ENCODE assay signal across 15 cellular contexts in the genomic region with DNA sequence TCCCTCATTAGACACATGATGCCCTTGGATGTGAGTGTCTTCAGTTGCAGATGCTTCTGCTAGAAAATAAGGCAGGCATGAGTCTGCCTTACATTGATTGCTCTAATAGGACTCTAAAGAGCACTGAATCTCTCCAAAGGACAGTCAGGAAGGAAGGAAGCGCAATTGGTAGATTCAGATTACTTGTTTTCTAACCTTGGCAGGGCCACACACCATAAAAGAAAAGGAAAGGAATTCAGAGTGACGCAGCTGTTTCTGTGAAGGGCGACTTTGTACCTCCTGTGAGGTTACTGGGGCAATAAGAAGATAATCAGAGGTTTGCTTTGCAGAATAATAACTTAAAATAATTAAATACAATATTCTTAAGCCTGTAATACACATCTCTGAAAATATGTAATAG.
"Had no signal": no experiment of that assay in that cellular context is flagged by ENCODE, and none has a peak within 500 bp of the region (broad histone marks: within the 10 kb centered on the region; RNA-seq: fewer than 3 reads in every experiment).

No MANE protein-coding gene starts in this region.

- H3K4me3 Mint-ChIP-seq: activated CD8-positive, alpha-beta T cell treated with anti-CD3 and anti-CD28 coated beads, Interleukin-2, amount 10 ng/mL, durations not matched to agents 7 days and 5 days; activated naive CD4-positive, alpha-beta T cell treated with anti-CD3 and anti-CD28 coated beads, Interleukin-2, amount 10 ng/mL, durations not matched to agents 7 days and 5 days; brain; natural killer cell; T-helper 2 cell treated with Interferon-gamma antibody and Interleukin-4, amounts not matched to agents 5 μg/mL and 100 μg/mL, for 36 hours had no signal

- H3K27me3 ChIP-seq: stomach had no signal

- H3K27ac ChIP-seq: epithelial cell of prostate, stomach, thoracic aorta had no signal

- H3K9me3 ChIP-seq: stomach, thoracic aorta had no signal

- H3K4me1 Mint-ChIP-seq: natural killer cell had no signal

- H3K36me3 ChIP-seq: thoracic aorta had no signal

- DNase-seq: activated CD4-positive, alpha-beta T cell treated with anti-CD3 and anti-CD28 coated beads for 48 hours; activated CD8-positive, alpha-beta memory T cell treated with anti-CD3 and anti-CD28 coated beads, Interleukin-2, amount 50 U/mL, for 48 hours; activated CD8-positive, alpha-beta T cell treated with anti-CD3 and anti-CD28 coated beads, Interleukin-2, amount 10 ng/mL, durations not matched to agents 7 days and 5 days; activated naive CD4-positive, alpha-beta T cell treated with anti-CD3 and anti-CD28 coated beads, Interleukin-2, amount 10 ng/mL, durations not matched to agents 7 days and 5 days; amygdala; effector memory CD4-positive, alpha-beta T cell; hypothalamus; natural killer cell; stimulated activated CD4-positive, alpha-beta T cell treated with anti-CD3 and anti-CD28 coated beads, Interleukin-15, amount 100 ng/mL, for 24 hours; stimulated activated CD4-positive, alpha-beta T cell treated with anti-CD3 and anti-CD28 coated beads, Interleukin-4, amount 100 ng/mL, for 4 hours; stomach had no signal

- H3K36me3 Mint-ChIP-seq: activated naive CD4-positive, alpha-beta T cell treated with anti-CD3 and anti-CD28 coated beads, Interleukin-2, amount 10 ng/mL, durations not matched to agents 7 days and 5 days; natural killer cell had no signal

- H3K27me3 Mint-ChIP-seq: brain had no signal

- H3K9me3 Mint-ChIP-seq: activated naive CD4-positive, alpha-beta T cell treated with anti-CD3 and anti-CD28 coated beads, Interleukin-2, amount 10 ng/mL, durations not matched to agents 7 days and 5 days; brain; natural killer cell; T-helper 2 cell treated with Interferon-gamma antibody and Interleukin-4, amounts not matched to agents 5 μg/mL and 100 μg/mL, for 36 hours had no signal

- ATAC-seq: activated CD8-positive, alpha-beta T cell treated with anti-CD3 and anti-CD28 coated beads, Interleukin-2, amount 10 ng/mL, durations not matched to agents 7 days and 5 days; natural killer cell had no signal

- H3K27ac Mint-ChIP-seq: activated CD8-positive, alpha-beta T cell treated with anti-CD3 and anti-CD28 coated beads, Interleukin-2, amount 10 ng/mL, durations not matched to agents 7 days and 5 days; activated naive CD4-positive, alpha-beta T cell treated with anti-CD3 and anti-CD28 coated beads, Interleukin-2, amount 10 ng/mL, durations not matched to agents 7 days and 5 days; natural killer cell; T-helper 2 cell treated with Interferon-gamma antibody and Interleukin-4, amounts not matched to agents 5 μg/mL and 100 μg/mL, for 36 hours had no signal

- H3K4me3 ChIP-seq: stomach, thoracic aorta had no signal
